Comparison of ENCODE assay signal across 8 cellular contexts in genomic region chr4:24584175-24584850, GRCh38. TPM values are rescaled to one million over a fixed set of nuclear protein-coding genes. Genes with fewer than 3 reads are reported as not detected.
A peak's percentile ranks its signal among the peaks of the same experiment; 100 is the strongest.
DNase-seq lines count a peak whose midpoint lies in the region; ATAC-seq and FAIRE-seq lines count a peak whose summit lies in the region.

Gene DHX15, minus strand, starts transcription at chr4:24584554. Its CDS starts 161 bp downstream, at chr4:24584393.

- peak within 1 kb of the TSS; percentile 98 for H3K27ac ChIP-seq in rectal smooth muscle tissue (ENCODE audit: low read depth, low read length)
- H3K27ac ChIP-seq in aorta (ENCODE audit: low read depth in 1 of 2, low read length in 2 of 2): peak within 1 kb of the TSS; percentile 89 to 92

- H3K9me3 ChIP-seq in aorta (ENCODE audit: control insufficient read depth, low read length): no peaks in the 10 kb centered on the region

- DNase-seq in GM18507 (ENCODE audit: extremely low spot score, insufficient read length, low read depth): peak; percentile 85
- peak; percentile 92 for DNase-seq in NCI-H2029 treated with DMSO at 0.1 percent for 48 hours (lab: John Stamatoyannopoulos, UW)
- peak; percentile 90 for DNase-seq in T-helper 9 cell
- peak; percentile 99 for DNase-seq in astrocyte of the hippocampus (ENCODE audit: low read depth, low spot score)
- DNase-seq in hepatic stellate cell (ENCODE audit: low spot score): peak; percentile 91
- DNase-seq in aorta: peak; percentile 97 to 98

- peak within 1 kb of the TSS; percentile 84 for H3K9ac ChIP-seq in rectal smooth muscle tissue (ENCODE audit: low read length)

- H3K36me3 ChIP-seq in rectal smooth muscle tissue (ENCODE audit: control insufficient read depth, insufficient read depth, low read length) (no peaks in the 10 kb centered on the region), aorta (ENCODE audit: control insufficient read depth in 1 of 2, insufficient read depth in 2 of 2, low read length in 1 of 2) (no peaks in the 10 kb centered on the region)

- no peaks in the 10 kb centered on the region for H3K27me3 ChIP-seq in rectal smooth muscle tissue (ENCODE audit: control insufficient read depth, insufficient read depth, low read length)
- H3K27me3 ChIP-seq in aorta (ENCODE audit: control insufficient read depth in 1 of 2, insufficient read depth in 2 of 2, low read length in 1 of 2): no peaks in the 10 kb centered on the region

- peak; percentile 86 for ATAC-seq in HG02981 (IDR thresholded peaks at IDR 0.05; ENCODE audit: unreplicated experiment)
- ATAC-seq in aorta (ENCODE audit: low FRiP score): peak; percentile 99

- FAIRE-seq in GM18507 (lab: Jason Lieb, UNC): peak; percentile 99

- H3K4me3 ChIP-seq in rectal smooth muscle tissue (ENCODE audit: low read length): peak within 1 kb of the TSS; percentile 98
- H3K4me3 ChIP-seq in aorta (ENCODE audit: low read length in 2 of 2): peak within 1 kb of the TSS; percentile 88 to 98

- peaks cover 9% of the 10 kb centered on the region for H3K4me1 ChIP-seq in rectal smooth muscle tissue (ENCODE audit: control insufficient read depth, insufficient read depth, low read length)
- no peaks in the 10 kb centered on the region for H3K4me1 ChIP-seq in aorta (ENCODE audit: control insufficient read depth in 1 of 2, insufficient read depth in 2 of 2, low read length in 2 of 2)

- intact Hi-C loops in aorta (cut with DNase I): loop anchor here (2.0 to 5.0 kb wide), 3 partner anchors 148 to 210 kb away; partner anchors contain the start of gene SOD3 (in 1 of the 2)

- WGBS in aorta, 2 donors: 0 to 1% methylated on average over 43 to 54 of the region's 54 CpGs

RNA-seq across cellular contexts. Expression of gene DHX15, which starts in this region (rescaled TPM):
- 100 to 1,000 TPM; 107 to 113 TPM for total RNA-seq in aorta
- polyA plus RNA-seq in aorta: 10 to 100 TPM; 34.7 to 57.7 TPM

Comparison
In these comparisons a context has a peak if more than half of its experiments do, and no peak if none do; other contexts are left out.
1. Peak in every context shown above with its lines: DNase-seq, ATAC-seq, H3K4me3 ChIP-seq and H3K27ac ChIP-seq.